ENCODE assay signal across 33 cellular contexts in the genomic region with DNA sequence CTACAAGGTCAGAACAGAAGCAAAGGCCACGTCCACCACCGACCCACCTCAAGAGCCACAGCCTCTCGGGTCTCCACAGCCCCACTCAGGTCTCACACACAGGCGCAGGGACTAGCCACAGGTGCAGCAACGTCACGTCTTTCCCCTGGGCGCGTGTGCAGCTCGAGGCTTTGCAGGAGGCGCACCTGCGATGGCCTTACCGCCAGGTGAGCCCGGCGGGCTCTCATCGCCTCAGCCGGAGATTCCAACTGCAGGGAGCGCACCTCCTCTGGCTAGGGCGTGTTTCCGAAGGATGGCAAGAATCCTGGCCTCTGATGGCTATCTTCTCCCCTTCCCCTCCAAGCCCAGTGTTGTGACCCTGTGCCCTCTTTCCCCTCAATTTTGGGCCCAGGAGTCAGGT. TPM values are rescaled to one million over a fixed set of nuclear protein-coding genes. Genes with fewer than 3 reads are reported as not detected.
"Had no signal": no experiment of that assay in that cellular context is flagged by ENCODE, and none has a peak within 500 bp of the region (broad histone marks: within the 10 kb centered on the region; RNA-seq: fewer than 3 reads in every experiment).

HIGD1C (plus strand) TSS at position 35 of the 400 bp plus-strand sequence. CDS start 1,455 bp downstream, outside the sequence.

- H3K36me3 ChIP-seq: brain microvascular endothelial cell, gastrocnemius medialis had no signal

- FAIRE-seq: astrocyte, bronchial epithelial cell had no signal

- H3K9me3 ChIP-seq: esophagus muscularis mucosa, gastrocnemius medialis, heart left ventricle had no signal

- H3K27ac ChIP-seq: brain microvascular endothelial cell, coronary artery, dorsolateral prefrontal cortex, esophagus muscularis mucosa, foreskin keratinocyte, gastrocnemius medialis, heart left ventricle had no signal

- ATAC-seq: activated CD4-positive, alpha-beta T cell treated with anti-CD3 and anti-CD28 coated beads for 36 hours; activated CD8-positive, alpha-beta memory T cell treated with anti-CD3 and anti-CD28 coated beads, Interleukin-2, amount 10 ng/mL, durations not matched to agents 7 days and 5 days; activated CD8-positive, alpha-beta T cell treated with anti-CD3 and anti-CD28 coated beads, Interleukin-2, amount 10 ng/mL, durations not matched to agents 7 days and 5 days; activated naive CD4-positive, alpha-beta T cell treated with anti-CD3 and anti-CD28 coated beads, Interleukin-2, amount 50 U/mL, for 72 hours; activated T-cell treated with anti-CD3 and anti-CD28 coated beads, Interleukin-2, amount 50 U/mL, for 72 hours; effector memory CD8-positive, alpha-beta T cell; foreskin keratinocyte; gastrocnemius medialis; heart left ventricle had no signal

- H3K27me3 ChIP-seq: brain microvascular endothelial cell, dorsolateral prefrontal cortex, esophagus muscularis mucosa, gastrocnemius medialis, heart left ventricle had no signal

- H3K4me3 ChIP-seq: coronary artery, dorsolateral prefrontal cortex, esophagus muscularis mucosa, gastrocnemius medialis, heart left ventricle had no signal

- DNase-seq: activated CD4-positive, alpha-beta T cell treated with anti-CD3 and anti-CD28 coated beads, Interleukin-2, amount 10 ng/mL, durations not matched to agents 24 days and 14 days; activated CD4-positive, CD25-positive, alpha-beta regulatory T cell; activated CD4-positive, CD25-positive, alpha-beta regulatory T cell treated with anti-CD3 and anti-CD28 coated beads, Interleukin-2, amount 50 U/mL, for 72 hours; activated CD8-positive, alpha-beta memory T cell treated with anti-CD3 and anti-CD28 coated beads, Interleukin-2, amount 10 ng/mL, durations not matched to agents 7 days and 5 days; activated CD8-positive, alpha-beta memory T cell treated with anti-CD3 and anti-CD28 coated beads, Interleukin-2, amount 50 U/mL, for 4 hours; activated CD8-positive, alpha-beta T cell treated with anti-CD3 and anti-CD28 coated beads, Interleukin-2, amount 10 ng/mL, durations not matched to agents 7 days and 5 days; activated gamma-delta T cell; activated naive CD4-positive, alpha-beta T cell; activated naive CD4-positive, alpha-beta T cell treated with anti-CD3 and anti-CD28 coated beads, Interleukin-2, amount 10 ng/mL, durations not matched to agents 7 days and 5 days; activated naive CD8-positive, alpha-beta T cell treated with anti-CD3 and anti-CD28 coated beads, Interleukin-2, amount 10 ng/mL, durations not matched to agents 7 days and 5 days; activated T-cell treated with anti-CD3 and anti-CD28 coated beads for 4 hours; activated T-cell treated with anti-CD3 and anti-CD28 coated beads, Interleukin-2, amount 50 U/mL, for 24 hours; activated T-cell treated with anti-CD3 and anti-CD28 coated beads, Interleukin-2, amount 50 U/mL, for 72 hours; brain microvascular endothelial cell; dorsolateral prefrontal cortex; effector memory CD8-positive, alpha-beta T cell; erythroblast; foreskin keratinocyte; gastrocnemius medialis; glutamatergic neuron; heart left ventricle; T-helper 2 cell had no signal

- H3K4me1 ChIP-seq: esophagus muscularis mucosa, foreskin keratinocyte had no signal

RNA-seq across cellular contexts. Expression of gene HIGD1C, which starts in this region (rescaled TPM):
- total RNA-seq: activated CD4-positive, alpha-beta memory T cell treated with anti-CD3 and anti-CD28 coated beads for 36 hours; activated CD4-positive, alpha-beta T cell treated with anti-CD3 and anti-CD28 coated beads for 36 hours; activated CD4-positive, alpha-beta T cell treated with anti-CD3 and anti-CD28 coated beads, Interleukin-2, amount 10 ng/mL, durations not matched to agents 24 days and 14 days; activated CD8-positive, alpha-beta memory T cell treated with anti-CD3 and anti-CD28 coated beads for 36 hours; activated CD8-positive, alpha-beta memory T cell treated with anti-CD3 and anti-CD28 coated beads, Interleukin-2, amount 10 ng/mL, durations not matched to agents 7 days and 5 days; activated CD8-positive, alpha-beta T cell treated with anti-CD3 and anti-CD28 coated beads, Interleukin-2, amount 10 ng/mL, durations not matched to agents 7 days and 5 days; activated naive CD4-positive, alpha-beta T cell treated with anti-CD3 and anti-CD28 coated beads, Interleukin-2, amount 50 U/mL, for 72 hours; activated naive CD8-positive, alpha-beta T cell treated with anti-CD3 and anti-CD28 coated beads, Interleukin-2, amount 10 ng/mL, durations not matched to agents 7 days and 5 days; activated T-cell treated with anti-CD3 and anti-CD28 coated beads, Interleukin-2, amount 50 U/mL, for 72 hours; astrocyte; bronchial epithelial cell; cardiac septum; cerebellum; esophagus muscularis mucosa; foreskin keratinocyte; gastrocnemius medialis; heart left ventricle; T-helper 1 cell treated with Interleukin-12 subunit alpha and Interleukin-12 subunit beta and Interleukin-4 antibody, amounts not matched to agents 30 ng/mL and 1 ng/mL, for 36 hours had no signal
- polyA plus RNA-seq: foreskin keratinocyte, heart left ventricle had no signal
